ENCODE assay signal across 11 cellular contexts in genomic region chr3:127815641-127816605, GRCh38. TPM values are rescaled to one million over a fixed set of nuclear protein-coding genes. Genes with fewer than 3 reads are reported as not detected.
DNase-seq lines count a peak whose midpoint lies in the region; ATAC-seq and TF ChIP-seq lines count a peak whose summit lies in the region.
"Had no signal": no experiment of that assay in that cellular context is flagged by ENCODE, and none has a peak within 500 bp of the region (broad histone marks: within the 10 kb centered on the region; RNA-seq: fewer than 3 reads in every experiment).

No MANE protein-coding gene starts in this region.

- H3K4me1 Mint-ChIP-seq in chondrocyte (ENCODE audit: low read depth): peaks cover 25% of the 10 kb centered on the region

- no peaks in the 10 kb centered on the region for H3K36me3 ChIP-seq in HEK293 (ENCODE audit: control insufficient read depth in 2 of 2, insufficient read depth in 1 of 2, low read length in 2 of 2)
- H3K36me3 ChIP-seq in fibroblast of lung (ENCODE audit: control insufficient read depth, insufficient read depth, low read length): peaks cover 28% of the 10 kb centered on the region
- peaks cover 9% of the 10 kb centered on the region for H3K36me3 ChIP-seq in rectal smooth muscle tissue (ENCODE audit: control insufficient read depth, insufficient read depth, low read length)
- H3K36me3 ChIP-seq: thyroid gland had no signal

- DNase-seq in NCI-H146 treated with DMSO at 0.1 percent for 48 hours (lab: John Stamatoyannopoulos, UW; ENCODE audit: unreplicated experiment): peak; percentile 84
- DNase-seq in fibroblast of lung (ENCODE audit: low read depth in 2 of 2): no peak
- DNase-seq in chondrocyte (ENCODE audit: low spot score): no peak
- DNase-seq: activated CD4-positive, alpha-beta memory T cell treated with anti-CD3 and anti-CD28 coated beads for 36 hours; SK-N-SH; thyroid gland had no signal

- H3K9me3 ChIP-seq in HEK293 (ENCODE audit: control insufficient read depth, insufficient read depth, low read depth, low read length): no peaks in the 10 kb centered on the region
- H3K9me3 ChIP-seq in fibroblast of lung (ENCODE audit: control insufficient read depth, insufficient read depth, low read depth, low read length): no peaks in the 10 kb centered on the region
- H3K9me3 ChIP-seq: SK-N-SH, thyroid gland had no signal

- no peak overlapping the region for H3K9ac ChIP-seq in fibroblast of lung (ENCODE audit: insufficient read depth, low read length)
- H3K9ac ChIP-seq in rectal smooth muscle tissue (ENCODE audit: low read length): no peak overlapping the region
- H3K9ac ChIP-seq: SK-N-SH had no signal

- H4K20me1 ChIP-seq in fibroblast of lung (ENCODE audit: control insufficient read depth, extremely low read depth, insufficient read depth, low read length): no peaks in the 10 kb centered on the region

- no peak for TF ChIP-seq CTCF in HEK293 (tag by site-specific recombination; IDR thresholded peaks at IDR 0.05)
- TF ChIP-seq CTCF in fibroblast of lung (conservative IDR thresholded peaks at IDR 0.05 in 1 of 2, IDR thresholded peaks at IDR 0.05 in 1 of 2; ENCODE audit: low read depth in 1 of 2, low read length in 2 of 2): no peak
- no peak for TF ChIP-seq CTCF in chondrocyte (IDR thresholded peaks at IDR 0.05)

- CTCF ChIA-PET in HEK293 (lab: Yijun Ruan, JAX): no interaction called here

- H3K27ac Mint-ChIP-seq in chondrocyte (ENCODE audit: unreplicated experiment): no peak overlapping the region
- H3K27ac Mint-ChIP-seq: activated CD4-positive, alpha-beta memory T cell treated with anti-CD3 and anti-CD28 coated beads for 36 hours had no signal

- no peak for ATAC-seq in GM19395 (IDR thresholded peaks at IDR 0.05; ENCODE audit: unreplicated experiment)
- no peak for ATAC-seq in GM19467 (IDR thresholded peaks at IDR 0.05; ENCODE audit: unreplicated experiment)
- ATAC-seq in HG03565 (IDR thresholded peaks at IDR 0.05; ENCODE audit: unreplicated experiment): no peak

- H3K4me3 ChIP-seq in HEK293 (ENCODE audit: low read depth, low read length) (no peak overlapping the region), fibroblast of lung (replicated peaks in 1 of 4; ENCODE audit: control extremely low read depth in 1 of 4, insufficient read depth in 1 of 4, low read depth in 3 of 4, low read length in 4 of 4) (no peak overlapping the region), rectal smooth muscle tissue (ENCODE audit: low read length) (peak overlapping the region; percentile 33)
- H3K4me3 ChIP-seq: thyroid gland had no signal

- peaks cover 48% of the 10 kb centered on the region for H3K79me2 ChIP-seq in fibroblast of lung (ENCODE audit: control insufficient read depth, insufficient read depth, low read length)

- 0 out of 2 replicates have a peak, but pooled peaks cover 2% of the 10 kb centered on the region for H3K4me1 ChIP-seq in HEK293 (ENCODE audit: control insufficient read depth, insufficient read depth, low read length)
- H3K4me1 ChIP-seq in fibroblast of lung (ENCODE audit: control insufficient read depth, extremely low read depth, insufficient read depth, low read length): peaks cover 26% of the 10 kb centered on the region
- peaks cover 6% of the 10 kb centered on the region for H3K4me1 ChIP-seq in rectal smooth muscle tissue (ENCODE audit: control insufficient read depth, insufficient read depth, low read length)

- POLR2A ChIA-PET in HEK293 (lab: Yijun Ruan, JAX): no interaction called here

- no peak overlapping the region for H3K4me2 ChIP-seq in fibroblast of lung (ENCODE audit: extremely low read depth, insufficient read depth, low read length)
- H3K4me2 ChIP-seq: SK-N-SH had no signal

- no peaks in the 10 kb centered on the region for H3K9me3 Mint-ChIP-seq in chondrocyte (ENCODE audit: low read depth)
- H3K9me3 Mint-ChIP-seq: activated CD4-positive, alpha-beta memory T cell treated with anti-CD3 and anti-CD28 coated beads for 36 hours had no signal

- peaks cover 42% of the 10 kb centered on the region for H3K36me3 Mint-ChIP-seq in chondrocyte (ENCODE audit: low read depth)
- H3K36me3 Mint-ChIP-seq: activated CD4-positive, alpha-beta memory T cell treated with anti-CD3 and anti-CD28 coated beads for 36 hours had no signal

- H3K27ac ChIP-seq in HEK293 (ENCODE audit: extremely low read depth, low read depth, low read length) (no peak overlapping the region), fibroblast of lung (ENCODE audit: insufficient read depth, low read length) (peak overlapping the region; percentile 76), rectal smooth muscle tissue (ENCODE audit: low read depth, low read length) (peak overlapping the region; percentile 52)
- H3K27ac ChIP-seq: thyroid gland had no signal

- H2AFZ ChIP-seq in fibroblast of lung (ENCODE audit: low read length): no peak overlapping the region

- no peak overlapping the region for H3K4me3 Mint-ChIP-seq in chondrocyte (ENCODE audit: unreplicated experiment)
- H3K4me3 Mint-ChIP-seq: activated CD4-positive, alpha-beta memory T cell treated with anti-CD3 and anti-CD28 coated beads for 36 hours had no signal

- no peaks in the 10 kb centered on the region for H3K27me3 ChIP-seq in fibroblast of lung (ENCODE audit: control insufficient read depth, insufficient read depth, low read length)
- H3K27me3 ChIP-seq in rectal smooth muscle tissue (ENCODE audit: control insufficient read depth, insufficient read depth, low read length): no peaks in the 10 kb centered on the region
- H3K27me3 ChIP-seq: thyroid gland had no signal

- H3K27me3 Mint-ChIP-seq in chondrocyte (ENCODE audit: low read depth): no peaks in the 10 kb centered on the region

TF ChIP-seq in HEK293, 187 proteins besides CTCF, POLR2A, EP300 and RAD21:
- TF ChIP-seq ZNF133 (tag by site-specific recombination; IDR thresholded peaks at IDR 0.05) (peak; percentile 91), ZNF214 (tag by site-specific recombination; IDR thresholded peaks at IDR 0.05; ENCODE audit: borderline replicate concordance) (no peak), ZNF558 (tag by site-specific recombination; IDR thresholded peaks at IDR 0.05) (no peak), ZNF324 (tag by site-specific recombination; IDR thresholded peaks at IDR 0.05) (no peak), BCL11A (tag by site-specific recombination; IDR thresholded peaks at IDR 0.05; ENCODE audit: low read depth) (no peak), ZIC2 (tag by site-specific recombination; IDR thresholded peaks at IDR 0.05) (no peak)

RNA-seq across cellular contexts. Expression of gene MGLL, which starts 6.4 kb away (rescaled TPM):
- 15.2 and 60.1 TPM in 2 replicates for total RNA-seq in fibroblast of lung
- polyA plus RNA-seq in fibroblast of lung: 69.8 and 122 TPM in 2 replicates
- polyA plus RNA-seq in fibroblast of lung (2012): 101 and 175 TPM in 2 replicates
- polyA minus RNA-seq in fibroblast of lung (ENCODE audit: low replicate concordance): 75.2 and 302 TPM in 2 replicates
- 36.4 to 61.0 TPM (median 59.5 TPM) in 3 replicates for total RNA-seq in chondrocyte
